In genomic region chr12:49327887-49328286, GRCh38 we compare ENCODE assay signal across 26 cellular contexts. TPM values are rescaled to one million over a fixed set of nuclear protein-coding genes. Genes with fewer than 3 reads are reported as not detected.
DNase-seq lines count a peak whose midpoint lies in the region; ATAC-seq and TF ChIP-seq lines count a peak whose summit lies in the region.
"Had no signal": no experiment of that assay in that cellular context is flagged by ENCODE, and none has a peak within 500 bp of the region (broad histone marks: within the 10 kb centered on the region; RNA-seq: fewer than 3 reads in every experiment).

No MANE protein-coding gene starts in this region.

- peaks cover 51% of the 10 kb centered on the region for H3K36me3 Mint-ChIP-seq in activated CD4-positive, alpha-beta T cell treated with anti-CD3 and anti-CD28 coated beads, Interleukin-2, amount 10 ng/mL, durations not matched to agents 24 days and 14 days (ENCODE audit: low read depth)
- peaks cover 73% of the 10 kb centered on the region for H3K36me3 Mint-ChIP-seq in activated CD8-positive, alpha-beta T cell treated with anti-CD3 and anti-CD28 coated beads, Interleukin-2, amount 10 ng/mL, durations not matched to agents 7 days and 5 days (ENCODE audit: low read depth)
- H3K36me3 Mint-ChIP-seq in activated CD8-positive, alpha-beta T cell treated with anti-CD3 and anti-CD28 coated beads for 36 hours (ENCODE audit: low read depth), result peaks cover 39% of the 10 kb centered on the region
- peaks cover 5% of the 10 kb centered on the region for H3K36me3 Mint-ChIP-seq in neural crest cell (ENCODE audit: low read depth)
- H3K36me3 Mint-ChIP-seq: CD4-positive, alpha-beta memory T cell; CD4-positive, CD25-positive, alpha-beta regulatory T cell had no signal

- no peaks in the 10 kb centered on the region for H3K9me3 Mint-ChIP-seq in activated CD4-positive, alpha-beta T cell treated with anti-CD3 and anti-CD28 coated beads, Interleukin-2, amount 10 ng/mL, durations not matched to agents 24 days and 14 days
- no peaks in the 10 kb centered on the region for H3K9me3 Mint-ChIP-seq in activated CD8-positive, alpha-beta T cell treated with anti-CD3 and anti-CD28 coated beads, Interleukin-2, amount 10 ng/mL, durations not matched to agents 7 days and 5 days (ENCODE audit: insufficient read depth)
- H3K9me3 Mint-ChIP-seq in activated CD8-positive, alpha-beta T cell treated with anti-CD3 and anti-CD28 coated beads for 36 hours, result no peaks in the 10 kb centered on the region
- no peaks in the 10 kb centered on the region for H3K9me3 Mint-ChIP-seq in neural crest cell
- H3K9me3 Mint-ChIP-seq: CD4-positive, alpha-beta memory T cell; CD8-positive, alpha-beta memory T cell had no signal

- no peak for TF ChIP-seq CTCF in activated CD8-positive, alpha-beta T cell treated with anti-CD3 and anti-CD28 coated beads for 36 hours (IDR thresholded peaks at IDR 0.05)
- TF ChIP-seq CTCF in neural crest cell (conservative IDR thresholded peaks at IDR 0.05), result no peak

- H3K4me3 Mint-ChIP-seq in activated CD4-positive, alpha-beta T cell treated with anti-CD3 and anti-CD28 coated beads, Interleukin-2, amount 10 ng/mL, durations not matched to agents 24 days and 14 days, result no peak overlapping the region
- H3K4me3 Mint-ChIP-seq in activated CD8-positive, alpha-beta T cell treated with anti-CD3 and anti-CD28 coated beads, Interleukin-2, amount 10 ng/mL, durations not matched to agents 7 days and 5 days, result no peak overlapping the region
- no peak overlapping the region for H3K4me3 Mint-ChIP-seq in activated CD8-positive, alpha-beta T cell treated with anti-CD3 and anti-CD28 coated beads for 36 hours
- H3K4me3 Mint-ChIP-seq in neural crest cell, result peak overlapping the region; percentile 17
- H3K4me3 Mint-ChIP-seq: CD14-positive monocyte; CD4-positive, alpha-beta memory T cell; CD8-positive, alpha-beta memory T cell had no signal

- peaks cover 12% of the 10 kb centered on the region for H3K4me1 Mint-ChIP-seq in activated CD4-positive, alpha-beta T cell treated with anti-CD3 and anti-CD28 coated beads, Interleukin-2, amount 10 ng/mL, durations not matched to agents 24 days and 14 days
- peaks cover 22% of the 10 kb centered on the region for H3K4me1 Mint-ChIP-seq in activated CD8-positive, alpha-beta T cell treated with anti-CD3 and anti-CD28 coated beads, Interleukin-2, amount 10 ng/mL, durations not matched to agents 7 days and 5 days (ENCODE audit: low read depth)
- no peaks in the 10 kb centered on the region for H3K4me1 Mint-ChIP-seq in activated CD8-positive, alpha-beta T cell treated with anti-CD3 and anti-CD28 coated beads for 36 hours (ENCODE audit: low read depth)
- H3K4me1 Mint-ChIP-seq in neural crest cell, result peaks cover 26% of the 10 kb centered on the region

- H3K27ac Mint-ChIP-seq in activated CD4-positive, alpha-beta T cell treated with anti-CD3 and anti-CD28 coated beads, Interleukin-2, amount 10 ng/mL, durations not matched to agents 24 days and 14 days, result peak overlapping the region; percentile 53
- peak overlapping the region; percentile 4 for H3K27ac Mint-ChIP-seq in activated CD8-positive, alpha-beta T cell treated with anti-CD3 and anti-CD28 coated beads, Interleukin-2, amount 10 ng/mL, durations not matched to agents 7 days and 5 days
- no peak overlapping the region for H3K27ac Mint-ChIP-seq in activated CD8-positive, alpha-beta T cell treated with anti-CD3 and anti-CD28 coated beads for 36 hours
- no peak overlapping the region for H3K27ac Mint-ChIP-seq in neural crest cell (ENCODE audit: unreplicated experiment)
- H3K27ac Mint-ChIP-seq: CD4-positive, CD25-positive, alpha-beta regulatory T cell; CD8-positive, alpha-beta memory T cell had no signal

- peaks cover 11% of the 10 kb centered on the region for H3K27me3 Mint-ChIP-seq in activated CD4-positive, alpha-beta T cell treated with anti-CD3 and anti-CD28 coated beads, Interleukin-2, amount 10 ng/mL, durations not matched to agents 24 days and 14 days
- peaks cover 3% of the 10 kb centered on the region for H3K27me3 Mint-ChIP-seq in activated CD8-positive, alpha-beta T cell treated with anti-CD3 and anti-CD28 coated beads, Interleukin-2, amount 10 ng/mL, durations not matched to agents 7 days and 5 days (ENCODE audit: low read depth)
- H3K27me3 Mint-ChIP-seq in activated CD8-positive, alpha-beta T cell treated with anti-CD3 and anti-CD28 coated beads for 36 hours, result peaks cover 12% of the 10 kb centered on the region
- peaks cover 5% of the 10 kb centered on the region for H3K27me3 Mint-ChIP-seq in neural crest cell (ENCODE audit: low read depth)

- no peak for DNase-seq in activated CD4-positive, alpha-beta T cell treated with anti-CD3 and anti-CD28 coated beads, Interleukin-2, amount 10 ng/mL, durations not matched to agents 24 days and 14 days
- DNase-seq in activated CD4-positive, alpha-beta T cell treated with anti-CD3 and anti-CD28 coated beads for 48 hours, result no peak
- DNase-seq in activated CD8-positive, alpha-beta T cell treated with anti-CD3 and anti-CD28 coated beads, Interleukin-2, amount 10 ng/mL, durations not matched to agents 7 days and 5 days, result no peak
- no peak for DNase-seq in activated CD8-positive, alpha-beta T cell treated with anti-CD3 and anti-CD28 coated beads for 36 hours
- no peak for DNase-seq in neural crest cell (ENCODE audit: low read depth, low spot score)
- peak; percentile 12 for DNase-seq in sciatic nerve (ENCODE audit: low spot score)
- DNase-seq in NK-92 (lab: John Stamatoyannopoulos, UW; ENCODE audit: unreplicated experiment), result no peak
- DNase-seq in left lobe of liver (ENCODE audit: low spot score), result no peak
- DNase-seq: 8988T; ACHN; BE2C; C1 segment of cervical spinal cord; CD4-positive, alpha-beta memory T cell; CD4-positive, CD25-positive, alpha-beta regulatory T cell; CD8-positive, alpha-beta memory T cell; COR-L47; DMS 273 treated with DMSO at 0.1 percent for 48 hours; DMS153; DMS53; DMS79; DND-41; EL; GDM1 had no signal

- POLR2A ChIA-PET in activated CD8-positive, alpha-beta T cell treated with anti-CD3 and anti-CD28 coated beads, Interleukin-2, amount 10 ng/mL, durations not matched to agents 7 days and 5 days (lab: Charles Lee), result no interaction called here
- POLR2A ChIA-PET in activated CD8-positive, alpha-beta T cell treated with anti-CD3 and anti-CD28 coated beads for 36 hours (lab: Charles Lee), result no interaction called here

- CTCF ChIA-PET in activated CD8-positive, alpha-beta T cell treated with anti-CD3 and anti-CD28 coated beads, Interleukin-2, amount 10 ng/mL, durations not matched to agents 7 days and 5 days (lab: Charles Lee), result no interaction called here
- CTCF ChIA-PET in activated CD8-positive, alpha-beta T cell treated with anti-CD3 and anti-CD28 coated beads for 36 hours (lab: Charles Lee), result no interaction called here

- ATAC-seq in activated CD8-positive, alpha-beta T cell treated with anti-CD3 and anti-CD28 coated beads, Interleukin-2, amount 10 ng/mL, durations not matched to agents 7 days and 5 days, result no peak
- no peak for ATAC-seq in activated CD8-positive, alpha-beta T cell treated with anti-CD3 and anti-CD28 coated beads for 36 hours
- ATAC-seq in sciatic nerve (no peak), left lobe of liver (no peak)
- ATAC-seq: GM12878 had no signal

- intact Hi-C loops in activated CD4-positive, alpha-beta T cell treated with anti-CD3 and anti-CD28 coated beads, Interleukin-2, amount 10 ng/mL, durations not matched to agents 24 days and 14 days (cut with micrococcal nuclease), result no loop called here
- intact Hi-C loops in activated CD8-positive, alpha-beta T cell treated with anti-CD3 and anti-CD28 coated beads for 36 hours (cut with micrococcal nuclease), result no loop called here
- intact Hi-C loops in sciatic nerve (cut with DNase I), result no loop called here

RNA-seq across cellular contexts. Expression of gene TROAP, which starts 4.8 kb away (rescaled TPM):
- 49.9 and 51.6 TPM in 2 replicates for total RNA-seq in activated CD4-positive, alpha-beta T cell treated with anti-CD3 and anti-CD28 coated beads, Interleukin-2, amount 10 ng/mL, durations not matched to agents 24 days and 14 days
- 100 to 1,000 TPM; 107 to 111 TPM for total RNA-seq in activated CD8-positive, alpha-beta T cell treated with anti-CD3 and anti-CD28 coated beads, Interleukin-2, amount 10 ng/mL, durations not matched to agents 7 days and 5 days
- total RNA-seq in activated CD8-positive, alpha-beta T cell treated with anti-CD3 and anti-CD28 coated beads for 36 hours, result 10 to 100 TPM; 46.6 to 52.6 TPM
- 88.0 and 91.2 TPM in 2 replicates for total RNA-seq in neural crest cell
- total RNA-seq in sciatic nerve, result 0.58 TPM
- 0.48 TPM for total RNA-seq in left lobe of liver

RNA-seq across cellular contexts. Expression of gene C1QL4, which starts 9.1 kb away (rescaled TPM):
- not detected in 2 replicates for total RNA-seq in activated CD4-positive, alpha-beta T cell treated with anti-CD3 and anti-CD28 coated beads, Interleukin-2, amount 10 ng/mL, durations not matched to agents 24 days and 14 days
- total RNA-seq in activated CD8-positive, alpha-beta T cell treated with anti-CD3 and anti-CD28 coated beads, Interleukin-2, amount 10 ng/mL, durations not matched to agents 7 days and 5 days, result not detected
- not detected for total RNA-seq in activated CD8-positive, alpha-beta T cell treated with anti-CD3 and anti-CD28 coated beads for 36 hours
- total RNA-seq in neural crest cell (0.63 and 0.80 TPM in 2 replicates), sciatic nerve (not detected), left lobe of liver (not detected)
- total RNA-seq: CD4-positive, alpha-beta memory T cell; CD4-positive, CD25-positive, alpha-beta regulatory T cell; CD8-positive, alpha-beta memory T cell; GM12878 had no signal

RNA-seq across cellular contexts. Expression of gene DNAJC22, which starts 18.8 kb away (rescaled TPM):
- total RNA-seq in activated CD4-positive, alpha-beta T cell treated with anti-CD3 and anti-CD28 coated beads, Interleukin-2, amount 10 ng/mL, durations not matched to agents 24 days and 14 days, result not detected in 2 replicates
- total RNA-seq in activated CD8-positive, alpha-beta T cell treated with anti-CD3 and anti-CD28 coated beads, Interleukin-2, amount 10 ng/mL, durations not matched to agents 7 days and 5 days, result under 1 TPM in 1 of 2 experiments, not detected in 1; 0.29 TPM
- under 1 TPM in 1 of 2 experiments, not detected in 1; 0.14 TPM for total RNA-seq in activated CD8-positive, alpha-beta T cell treated with anti-CD3 and anti-CD28 coated beads for 36 hours
- total RNA-seq in neural crest cell, result 0.32 and 0.35 TPM in 2 replicates
- total RNA-seq in sciatic nerve, result not detected
- 42.3 TPM for total RNA-seq in left lobe of liver
- total RNA-seq: CD4-positive, alpha-beta memory T cell; CD4-positive, CD25-positive, alpha-beta regulatory T cell; CD8-positive, alpha-beta memory T cell had no signal

RNA-seq across cellular contexts. Expression of gene PRPH, which starts 32.9 kb away (rescaled TPM):
- total RNA-seq in activated CD4-positive, alpha-beta T cell treated with anti-CD3 and anti-CD28 coated beads, Interleukin-2, amount 10 ng/mL, durations not matched to agents 24 days and 14 days, result 0.23 TPM in 1 of 2 replicates, not detected in the other
- total RNA-seq in activated CD8-positive, alpha-beta T cell treated with anti-CD3 and anti-CD28 coated beads, Interleukin-2, amount 10 ng/mL, durations not matched to agents 7 days and 5 days, result not detected
- not detected for total RNA-seq in activated CD8-positive, alpha-beta T cell treated with anti-CD3 and anti-CD28 coated beads for 36 hours
- total RNA-seq in neural crest cell (0.70 and 1.3 TPM in 2 replicates), sciatic nerve (3.7 TPM), left lobe of liver (not detected)
- total RNA-seq: A673; CD4-positive, CD25-positive, alpha-beta regulatory T cell; CD8-positive, alpha-beta memory T cell had no signal

RNA-seq across cellular contexts. Expression of gene SPATS2, which starts 39.4 kb away (rescaled TPM):
- 14.5 and 16.2 TPM in 2 replicates for total RNA-seq in activated CD4-positive, alpha-beta T cell treated with anti-CD3 and anti-CD28 coated beads, Interleukin-2, amount 10 ng/mL, durations not matched to agents 24 days and 14 days
- total RNA-seq in activated CD8-positive, alpha-beta T cell treated with anti-CD3 and anti-CD28 coated beads, Interleukin-2, amount 10 ng/mL, durations not matched to agents 7 days and 5 days, result 10 to 100 TPM; 12.9 to 13.0 TPM
- 10 to 100 TPM in 1 of 2 experiments, 1 to 10 TPM in 1; 9.2 to 10.8 TPM for total RNA-seq in activated CD8-positive, alpha-beta T cell treated with anti-CD3 and anti-CD28 coated beads for 36 hours
- total RNA-seq in neural crest cell, result 45.2 and 45.7 TPM in 2 replicates
- total RNA-seq in sciatic nerve, result 14.8 TPM
- 5.9 TPM for total RNA-seq in left lobe of liver

Comparison
In these comparisons a context has a peak if more than half of its experiments do, and no peak if none do; other contexts are left out.
1. H3K27ac Mint-ChIP-seq: peak in activated CD4-positive, alpha-beta T cell treated with anti-CD3 and anti-CD28 coated beads, Interleukin-2, amount 10 ng/mL, durations not matched to agents 24 days and 14 days (single experiment) and activated CD8-positive, alpha-beta T cell treated with anti-CD3 and anti-CD28 coated beads, Interleukin-2, amount 10 ng/mL, durations not matched to agents 7 days and 5 days (single experiment); none in activated CD8-positive, alpha-beta T cell treated with anti-CD3 and anti-CD28 coated beads for 36 hours (single experiment) and neural crest cell (single experiment).
2. RNA of gene TROAP, which starts 4.8 kb away (total RNA-seq): 107 to 111 TPM in activated CD8-positive, alpha-beta T cell treated with anti-CD3 and anti-CD28 coated beads, Interleukin-2, amount 10 ng/mL, durations not matched to agents 7 days and 5 days, 88.0 to 91.2 TPM in neural crest cell, 46.6 to 52.6 TPM in activated CD8-positive, alpha-beta T cell treated with anti-CD3 and anti-CD28 coated beads for 36 hours and 49.9 to 51.6 TPM in activated CD4-positive, alpha-beta T cell treated with anti-CD3 and anti-CD28 coated beads, Interleukin-2, amount 10 ng/mL, durations not matched to agents 24 days and 14 days; 0.58 TPM in sciatic nerve (single experiment) and 0.48 TPM in left lobe of liver (single experiment); every median in the first group is over 10 times any median in the second.
3. RNA of gene DNAJC22, which starts 18.8 kb away (total RNA-seq): 42.3 TPM in left lobe of liver (single experiment); 0.32 to 0.35 TPM in neural crest cell, 0.29 TPM in activated CD8-positive, alpha-beta T cell treated with anti-CD3 and anti-CD28 coated beads, Interleukin-2, amount 10 ng/mL, durations not matched to agents 7 days and 5 days, 0.14 TPM in activated CD8-positive, alpha-beta T cell treated with anti-CD3 and anti-CD28 coated beads for 36 hours, not detected in activated CD4-positive, alpha-beta T cell treated with anti-CD3 and anti-CD28 coated beads, Interleukin-2, amount 10 ng/mL, durations not matched to agents 24 days and 14 days and not detected in sciatic nerve (single experiment); every median in the first group is over 10 times any median in the second.